ENCODE assay signal across 22 cellular contexts in the genomic region with DNA sequence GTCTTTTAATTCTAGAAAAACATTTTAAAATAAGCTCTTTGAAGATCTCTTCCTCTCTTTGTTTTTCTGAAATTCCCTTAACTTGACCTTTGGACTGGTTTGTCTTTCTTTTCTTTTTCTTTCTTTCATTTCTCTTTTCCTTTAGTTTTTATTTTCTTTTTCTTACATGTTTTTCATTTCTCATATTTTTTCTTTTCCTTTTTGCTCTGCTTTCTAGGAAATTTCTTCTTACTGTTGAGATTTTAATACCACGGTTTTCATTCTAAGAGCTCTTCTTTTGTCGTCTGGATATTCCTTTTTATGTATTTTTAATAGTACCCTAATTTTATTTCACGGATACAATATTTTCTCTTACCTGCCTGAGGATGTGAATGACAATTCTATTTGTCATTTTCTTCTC.
A peak's percentile ranks its signal among the peaks of the same experiment; 100 is the strongest.
DNase-seq lines count a peak whose midpoint lies in the region; ATAC-seq and TF ChIP-seq lines count a peak whose summit lies in the region.
"Had no signal": no experiment of that assay in that cellular context is flagged by ENCODE, and none has a peak within 500 bp of the region (broad histone marks: within the 10 kb centered on the region; RNA-seq: fewer than 3 reads in every experiment).

No MANE protein-coding gene starts in this region.

- CTCF ChIA-PET in HEK293 (lab: Yijun Ruan, JAX), result interaction anchor here (0.7 to 3.3 kb wide), 4 partner anchors 28 to 394 kb away, joined by 3 to 17 read pairs (median 4); no protein-coding TSS in a partner anchor

- no peaks in the 10 kb centered on the region for H3K9me3 Mint-ChIP-seq in mesothelial cell of epicardium
- no peaks in the 10 kb centered on the region for H3K9me3 Mint-ChIP-seq in neural progenitor cell
- H3K9me3 Mint-ChIP-seq in activated naive CD8-positive, alpha-beta T cell treated with anti-CD3 and anti-CD28 coated beads, Interleukin-2, amount 50 U/mL, for 24 hours, result no peaks in the 10 kb centered on the region
- H3K9me3 Mint-ChIP-seq: CD4-positive, alpha-beta T cell; CD8-positive, alpha-beta memory T cell; GM23338; H9; HFFc6 had no signal

- H3K4me2 ChIP-seq in neural progenitor cell, result peak overlapping the region; percentile 66
- H3K4me2 ChIP-seq: A549, GM23338 had no signal

- no peaks in the 10 kb centered on the region for H3K9me3 ChIP-seq in HEK293 (ENCODE audit: control insufficient read depth, insufficient read depth, low read depth, low read length)
- H3K9me3 ChIP-seq in neural progenitor cell (ENCODE audit: low read depth), result no peaks in the 10 kb centered on the region
- H3K9me3 ChIP-seq: A549; BE2C; BLaER1 treated with 17β-estradiol and CSF1 and Interleukin-3, amounts not matched to agents 10 nM and 100 nM had no signal

- POLR2A ChIA-PET in HEK293 (lab: Yijun Ruan, JAX), result no interaction called here

- no peaks in the 10 kb centered on the region for H4K20me1 ChIP-seq in neural progenitor cell (ENCODE audit: low read depth)
- H4K20me1 ChIP-seq: BLaER1 treated with 17β-estradiol and CSF1 and Interleukin-3, amounts not matched to agents 10 nM and 100 nM had no signal

- H3K27me3 Mint-ChIP-seq in mesothelial cell of epicardium (ENCODE audit: low read depth), result no peaks in the 10 kb centered on the region
- H3K27me3 Mint-ChIP-seq in neural progenitor cell (ENCODE audit: insufficient read depth, low read depth), result peaks cover 4% of the 10 kb centered on the region
- H3K27me3 Mint-ChIP-seq in activated naive CD8-positive, alpha-beta T cell treated with anti-CD3 and anti-CD28 coated beads, Interleukin-2, amount 50 U/mL, for 24 hours, result peaks cover 24% of the 10 kb centered on the region

- H3K36me3 ChIP-seq in HEK293 (ENCODE audit: control insufficient read depth in 2 of 2, insufficient read depth in 1 of 2, low read length in 2 of 2) (no peaks in the 10 kb centered on the region), neural progenitor cell (no peaks in the 10 kb centered on the region)
- H3K36me3 ChIP-seq: BE2C; BLaER1 treated with 17β-estradiol and CSF1 and Interleukin-3, amounts not matched to agents 10 nM and 100 nM had no signal

- H3K4me1 ChIP-seq in HEK293 (ENCODE audit: control insufficient read depth, insufficient read depth, low read length), result no peaks in the 10 kb centered on the region
- H3K4me1 ChIP-seq in neural progenitor cell, result peaks cover 55% of the 10 kb centered on the region
- H3K4me1 ChIP-seq: A549 had no signal

- no peak for ATAC-seq in activated naive CD8-positive, alpha-beta T cell treated with anti-CD3 and anti-CD28 coated beads, Interleukin-2, amount 50 U/mL, for 24 hours
- ATAC-seq: A549, GM12878, GM23338, HCT116 had no signal

- no peaks in the 10 kb centered on the region for H3K79me2 ChIP-seq in neural progenitor cell (ENCODE audit: low read depth)

- H3K27me3 ChIP-seq in neural progenitor cell, result peaks cover 94% of the 10 kb centered on the region
- H3K27me3 ChIP-seq: BE2C; BLaER1 treated with 17β-estradiol and CSF1 and Interleukin-3, amounts not matched to agents 10 nM and 100 nM had no signal

- DNase-seq in mesothelial cell of epicardium (ENCODE audit: low spot score in 2 of 2, unreplicated experiment in 2 of 2) (no peak), neural progenitor cell (ENCODE audit: low spot score) (no peak), DMS 273 treated with DMSO at 0.1 percent for 48 hours (lab: John Stamatoyannopoulos, UW) (no peak)
- no peak for DNase-seq in activated naive CD8-positive, alpha-beta T cell treated with anti-CD3 and anti-CD28 coated beads, Interleukin-2, amount 50 U/mL, for 24 hours
- DNase-seq in activated effector memory CD4-positive, alpha-beta T cell treated with Interleukin-2 at 50 U/mL for 16 hours, result no peak
- DNase-seq: 8988T; ACHN; AML-193; BE2C; CD4-positive, alpha-beta T cell; CD8-positive, alpha-beta memory T cell; DMS53; DMS79 treated with DMSO at 0.1 percent for 48 hours; H9; HFFc6 had no signal

- H3K27ac ChIP-seq in HEK293 (ENCODE audit: extremely low read depth, low read depth, low read length), result no peak overlapping the region
- no peak overlapping the region for H3K27ac ChIP-seq in neural progenitor cell
- H3K27ac ChIP-seq: A549; BLaER1 treated with 17β-estradiol and CSF1 and Interleukin-3, amounts not matched to agents 10 nM and 100 nM had no signal

- H3K36me3 Mint-ChIP-seq in mesothelial cell of epicardium, result no peaks in the 10 kb centered on the region
- H3K36me3 Mint-ChIP-seq in neural progenitor cell, result no peaks in the 10 kb centered on the region
- no peaks in the 10 kb centered on the region for H3K36me3 Mint-ChIP-seq in activated naive CD8-positive, alpha-beta T cell treated with anti-CD3 and anti-CD28 coated beads, Interleukin-2, amount 50 U/mL, for 24 hours (ENCODE audit: low read depth)
- H3K36me3 Mint-ChIP-seq: CD14-positive monocyte; CD8-positive, alpha-beta memory T cell had no signal

- H3K27ac Mint-ChIP-seq in mesothelial cell of epicardium (peak overlapping the region; percentile 96), neural progenitor cell (no peak overlapping the region)
- H3K27ac Mint-ChIP-seq in activated naive CD8-positive, alpha-beta T cell treated with anti-CD3 and anti-CD28 coated beads, Interleukin-2, amount 50 U/mL, for 24 hours, result no peak overlapping the region
- H3K27ac Mint-ChIP-seq: CD14-positive monocyte; CD4-positive, alpha-beta T cell; CD8-positive, alpha-beta memory T cell; GM23338; H9; HFFc6 had no signal

- no peak overlapping the region for H2AFZ ChIP-seq in neural progenitor cell (replicated peaks)
- H2AFZ ChIP-seq: GM23338 had no signal

- H3K4me3 Mint-ChIP-seq in mesothelial cell of epicardium, result no peak overlapping the region
- no peak overlapping the region for H3K4me3 Mint-ChIP-seq in neural progenitor cell
- no peak overlapping the region for H3K4me3 Mint-ChIP-seq in activated naive CD8-positive, alpha-beta T cell treated with anti-CD3 and anti-CD28 coated beads, Interleukin-2, amount 50 U/mL, for 24 hours
- H3K4me3 Mint-ChIP-seq: CD14-positive monocyte; CD4-positive, alpha-beta T cell; CD8-positive, alpha-beta memory T cell; GM23338; H9; HFFc6 had no signal

- H3K9ac ChIP-seq in neural progenitor cell, result no peak overlapping the region
- H3K9ac ChIP-seq: BLaER1 treated with 17β-estradiol and CSF1 and Interleukin-3, amounts not matched to agents 10 nM and 100 nM had no signal

- TF ChIP-seq CTCF in HEK293 (tag by site-specific recombination; IDR thresholded peaks at IDR 0.05) (no peak), mesothelial cell of epicardium (IDR thresholded peaks at IDR 0.05; ENCODE audit: unreplicated experiment) (no peak), neural progenitor cell (IDR thresholded peaks at IDR 0.05) (no peak)

- H3K4me1 Mint-ChIP-seq in mesothelial cell of epicardium (peaks cover 90% of the 10 kb centered on the region), neural progenitor cell (peaks cover 12% of the 10 kb centered on the region)
- H3K4me1 Mint-ChIP-seq in activated naive CD8-positive, alpha-beta T cell treated with anti-CD3 and anti-CD28 coated beads, Interleukin-2, amount 50 U/mL, for 24 hours, result no peaks in the 10 kb centered on the region
- H3K4me1 Mint-ChIP-seq: CD14-positive monocyte; CD8-positive, alpha-beta memory T cell had no signal

- peaks cover 32% of the 10 kb centered on the region for H3F3A ChIP-seq in neural progenitor cell (ENCODE audit: low read depth)

- H3K4me3 ChIP-seq in HEK293 (ENCODE audit: low read depth, low read length) (no peak overlapping the region), neural progenitor cell (no peak overlapping the region)
- H3K4me3 ChIP-seq: A549; BLaER1 treated with 17β-estradiol and CSF1 and Interleukin-3, amounts not matched to agents 10 nM and 100 nM; GM12878; GM23338 had no signal

TF ChIP-seq in HEK293, 187 proteins besides CTCF, POLR2A, EP300 and RAD21:
- no peak for TF ChIP-seq ZNF214 (tag by site-specific recombination; IDR thresholded peaks at IDR 0.05; ENCODE audit: borderline replicate concordance)
- TF ChIP-seq OVOL3 (tag by site-specific recombination; IDR thresholded peaks at IDR 0.05), result no peak
- TF ChIP-seq, protein P1, sequence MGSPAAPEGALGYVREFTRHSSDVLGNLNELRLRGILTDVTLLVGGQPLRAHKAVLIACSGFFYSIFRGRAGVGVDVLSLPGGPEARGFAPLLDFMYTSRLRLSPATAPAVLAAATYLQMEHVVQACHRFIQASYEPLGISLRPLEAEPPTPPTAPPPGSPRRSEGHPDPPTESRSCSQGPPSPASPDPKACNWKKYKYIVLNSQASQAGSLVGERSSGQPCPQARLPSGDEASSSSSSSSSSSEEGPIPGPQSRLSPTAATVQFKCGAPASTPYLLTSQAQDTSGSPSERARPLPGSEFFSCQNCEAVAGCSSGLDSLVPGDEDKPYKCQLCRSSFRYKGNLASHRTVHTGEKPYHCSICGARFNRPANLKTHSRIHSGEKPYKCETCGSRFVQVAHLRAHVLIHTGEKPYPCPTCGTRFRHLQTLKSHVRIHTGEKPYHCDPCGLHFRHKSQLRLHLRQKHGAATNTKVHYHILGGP (tag by site-specific recombination; IDR thresholded peaks at IDR 0.05), result peak; percentile 77
- TF ChIP-seq ZNF366 (tag by site-specific recombination; conservative IDR thresholded peaks at IDR 0.05), result 0 out of 2 replicates have a peak, but pooled peaks have one; percentile 17
